16 cellular contexts compared by ENCODE assay signal in the genomic region with DNA sequence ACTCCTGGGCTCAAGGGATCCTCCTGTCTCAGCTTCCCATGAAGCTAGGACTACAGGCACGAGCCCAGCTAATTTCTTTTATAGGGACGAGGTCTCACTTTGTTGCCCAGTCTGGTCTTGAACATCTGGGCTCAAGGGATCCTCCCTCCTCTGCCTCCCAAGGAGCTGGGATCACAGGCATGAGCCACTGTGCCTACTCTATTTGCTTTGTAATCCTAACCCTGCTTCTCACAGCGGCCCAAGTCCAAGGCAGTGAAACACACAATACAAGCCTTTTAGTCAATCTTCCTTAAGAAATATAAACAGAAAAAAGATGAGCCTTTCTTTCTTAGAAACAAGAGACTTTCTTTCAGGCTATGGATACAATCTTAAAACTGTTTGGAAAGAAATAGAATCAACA.
"Had no signal": no experiment of that assay in that cellular context is flagged by ENCODE, and none has a peak within 500 bp of the region (broad histone marks: within the 10 kb centered on the region; RNA-seq: fewer than 3 reads in every experiment).

No MANE protein-coding gene starts in this region.

- H3K4me1 ChIP-seq: esophagus muscularis mucosa, foreskin keratinocyte, heart left ventricle had no signal

- H3K27me3 Mint-ChIP-seq: activated CD4-positive, alpha-beta T cell treated with anti-CD3 and anti-CD28 coated beads for 36 hours had no signal

- H3K27ac ChIP-seq: cardiac muscle cell, esophagus muscularis mucosa, foreskin keratinocyte, heart left ventricle, left lung, VCaP had no signal

- ATAC-seq: activated CD4-positive, alpha-beta T cell treated with anti-CD3 and anti-CD28 coated beads for 36 hours; foreskin keratinocyte; heart left ventricle; left lung; natural killer cell; right cardiac atrium; stimulated activated naive CD8-positive, alpha-beta T cell treated with anti-CD3 and anti-CD28 coated beads, Interleukin-15, Interleukin-2, amounts not matched to agents 100 U/mL and 50 U/mL, for 24 hours had no signal

- DNase-seq: activated CD4-positive, alpha-beta T cell treated with anti-CD3 and anti-CD28 coated beads for 36 hours; activated effector memory CD4-positive, alpha-beta T cell treated with anti-CD3 and anti-CD28 coated beads, Interleukin-2, amount 50 U/mL, for 16 hours; activated T-cell treated with anti-CD3 and anti-CD28 coated beads, Interleukin-2, amount 50 U/mL, for 1 hour; foreskin keratinocyte; heart left ventricle; islet precursor cell; left lung; natural killer cell; posterior cingulate gyrus; right cardiac atrium; stimulated activated naive CD8-positive, alpha-beta T cell treated with anti-CD3 and anti-CD28 coated beads, Interleukin-15, Interleukin-2, amounts not matched to agents 100 U/mL and 50 U/mL, for 24 hours; T1000 had no signal

- H3K27ac Mint-ChIP-seq: memory B cell had no signal

- H3K4me3 Mint-ChIP-seq: activated CD4-positive, alpha-beta T cell treated with anti-CD3 and anti-CD28 coated beads for 36 hours; memory B cell; natural killer cell had no signal

- H3K9me3 ChIP-seq: esophagus muscularis mucosa, heart left ventricle, left lung had no signal

- H3K9me3 Mint-ChIP-seq: memory B cell, natural killer cell had no signal

- H3K36me3 ChIP-seq: cardiac muscle cell had no signal

- H3K4me3 ChIP-seq: cardiac muscle cell, esophagus muscularis mucosa, heart left ventricle, left lung had no signal
